In the genomic region with DNA sequence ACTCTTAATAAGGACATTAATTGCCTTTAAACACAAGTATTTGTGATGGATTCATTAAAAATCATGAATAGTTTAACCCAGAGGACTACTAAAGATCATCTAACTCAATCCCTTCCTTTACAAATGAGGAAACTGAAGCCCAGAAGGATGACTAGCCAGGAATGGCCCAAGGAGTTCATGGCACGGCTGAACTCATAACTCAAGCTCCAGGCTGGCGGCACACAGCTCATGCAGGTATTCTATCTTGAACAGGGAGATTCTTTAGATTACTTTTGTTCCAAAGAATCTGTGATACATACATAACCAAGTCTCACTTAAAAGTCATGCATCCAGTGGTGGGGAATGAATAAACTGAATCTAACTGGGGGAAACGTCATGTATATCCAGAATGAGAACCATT, we compare ENCODE assay signal across 31 cellular contexts.
"Had no signal": no experiment of that assay in that cellular context is flagged by ENCODE, and none has a peak within 500 bp of the region (broad histone marks: within the 10 kb centered on the region; RNA-seq: fewer than 3 reads in every experiment).

No MANE protein-coding gene starts in this region.

- H3K36me3 ChIP-seq: esophagus muscularis mucosa, gastroesophageal sphincter, WERI-Rb-1 had no signal

- ATAC-seq: activated CD4-positive, CD25-positive, alpha-beta regulatory T cell treated with anti-CD3 and anti-CD28 coated beads, Interleukin-2, amount 50 U/mL, for 24 hours; activated CD8-positive, alpha-beta memory T cell treated with anti-CD3 and anti-CD28 coated beads, Interleukin-2, amount 10 ng/mL, durations not matched to agents 7 days and 5 days; activated CD8-positive, alpha-beta T cell treated with anti-CD3 and anti-CD28 coated beads, Interleukin-2, amount 10 ng/mL, durations not matched to agents 7 days and 5 days; body of pancreas; effector memory CD8-positive, alpha-beta T cell; foreskin keratinocyte; gastroesophageal sphincter; T-helper 17 cell had no signal

- H3K4me1 ChIP-seq: body of pancreas, esophagus muscularis mucosa, foreskin keratinocyte, gastroesophageal sphincter had no signal

- H3K9me3 ChIP-seq: body of pancreas, esophagus muscularis mucosa, gastroesophageal sphincter had no signal

- H3K4me1 Mint-ChIP-seq: activated B cell treated with CpG ODN at 0.5 μM for 24 hours; activated CD4-positive, alpha-beta T cell treated with anti-CD3 and anti-CD28 coated beads, Interleukin-2, amount 10 ng/mL, durations not matched to agents 24 days and 14 days; activated CD8-positive, alpha-beta memory T cell treated with anti-CD3 and anti-CD28 coated beads, Interleukin-2, amount 10 ng/mL, durations not matched to agents 7 days and 5 days; activated naive CD4-positive, alpha-beta T cell treated with anti-CD3 and anti-CD28 coated beads, Interleukin-2, amount 10 ng/mL, durations not matched to agents 7 days and 5 days; T-helper 17 cell had no signal

- H3K27ac Mint-ChIP-seq: activated B cell treated with CpG ODN at 0.5 μM for 24 hours; activated CD4-positive, alpha-beta memory T cell treated with anti-CD3 and anti-CD28 coated beads for 36 hours; activated CD4-positive, alpha-beta T cell treated with anti-CD3 and anti-CD28 coated beads, Interleukin-2, amount 10 ng/mL, durations not matched to agents 24 days and 14 days; activated CD8-positive, alpha-beta memory T cell treated with anti-CD3 and anti-CD28 coated beads, Interleukin-2, amount 10 ng/mL, durations not matched to agents 7 days and 5 days; activated CD8-positive, alpha-beta T cell treated with anti-CD3 and anti-CD28 coated beads, Interleukin-2, amount 10 ng/mL, durations not matched to agents 7 days and 5 days; activated naive CD4-positive, alpha-beta T cell treated with anti-CD3 and anti-CD28 coated beads, Interleukin-2, amount 10 ng/mL, durations not matched to agents 7 days and 5 days; activated naive CD8-positive, alpha-beta T cell; activated T-helper 1 cell treated with anti-CD3 and anti-CD28 coated beads, Interleukin-12 subunit alpha, Interleukin-12 subunit beta, Interleukin-2, Interleukin-4 antibody, amounts not matched to agents 30 ng/mL and 10 ng/mL and 1 ng/mL, durations not matched to agents 14 hours and 24 hours and 36 hours; effector memory CD8-positive, alpha-beta T cell; T-helper 17 cell; T-helper 2 cell treated with Interferon-gamma antibody and Interleukin-4, amounts not matched to agents 5 μg/mL and 100 μg/mL, for 36 hours had no signal

- H3K36me3 Mint-ChIP-seq: activated CD4-positive, alpha-beta memory T cell treated with anti-CD3 and anti-CD28 coated beads for 36 hours; activated CD8-positive, alpha-beta memory T cell treated with anti-CD3 and anti-CD28 coated beads, Interleukin-2, amount 10 ng/mL, durations not matched to agents 7 days and 5 days; activated naive CD4-positive, alpha-beta T cell treated with anti-CD3 and anti-CD28 coated beads, Interleukin-2, amount 10 ng/mL, durations not matched to agents 7 days and 5 days; activated naive CD8-positive, alpha-beta T cell had no signal

- H3K4me3 Mint-ChIP-seq: activated B cell treated with CpG ODN at 0.5 μM for 24 hours; activated CD4-positive, alpha-beta memory T cell treated with anti-CD3 and anti-CD28 coated beads for 36 hours; activated CD4-positive, alpha-beta T cell treated with anti-CD3 and anti-CD28 coated beads, Interleukin-2, amount 10 ng/mL, durations not matched to agents 24 days and 14 days; activated CD8-positive, alpha-beta memory T cell treated with anti-CD3 and anti-CD28 coated beads, Interleukin-2, amount 10 ng/mL, durations not matched to agents 7 days and 5 days; activated CD8-positive, alpha-beta T cell treated with anti-CD3 and anti-CD28 coated beads, Interleukin-2, amount 10 ng/mL, durations not matched to agents 7 days and 5 days; activated naive CD4-positive, alpha-beta T cell treated with anti-CD3 and anti-CD28 coated beads, Interleukin-2, amount 10 ng/mL, durations not matched to agents 7 days and 5 days; activated naive CD8-positive, alpha-beta T cell; activated T-helper 1 cell treated with anti-CD3 and anti-CD28 coated beads, Interleukin-12 subunit alpha, Interleukin-12 subunit beta, Interleukin-2, Interleukin-4 antibody, amounts not matched to agents 30 ng/mL and 10 ng/mL and 1 ng/mL, durations not matched to agents 14 hours and 24 hours and 36 hours; effector memory CD8-positive, alpha-beta T cell; T-helper 17 cell; T-helper 2 cell treated with Interferon-gamma antibody and Interleukin-4, amounts not matched to agents 5 μg/mL and 100 μg/mL, for 36 hours had no signal

- H3K4me3 ChIP-seq: body of pancreas, esophagus muscularis mucosa, gastroesophageal sphincter had no signal

- H3K27me3 ChIP-seq: body of pancreas, esophagus muscularis mucosa, foreskin keratinocyte, gastroesophageal sphincter had no signal

- H3K27me3 Mint-ChIP-seq: activated B cell treated with CpG ODN at 0.5 μM for 24 hours; activated CD4-positive, alpha-beta memory T cell treated with anti-CD3 and anti-CD28 coated beads for 36 hours; activated CD4-positive, alpha-beta T cell treated with anti-CD3 and anti-CD28 coated beads, Interleukin-2, amount 10 ng/mL, durations not matched to agents 24 days and 14 days; activated CD8-positive, alpha-beta memory T cell treated with anti-CD3 and anti-CD28 coated beads, Interleukin-2, amount 10 ng/mL, durations not matched to agents 7 days and 5 days; activated naive CD4-positive, alpha-beta T cell treated with anti-CD3 and anti-CD28 coated beads, Interleukin-2, amount 10 ng/mL, durations not matched to agents 7 days and 5 days; activated naive CD8-positive, alpha-beta T cell; effector memory CD8-positive, alpha-beta T cell; T-helper 17 cell had no signal

- H3K27ac ChIP-seq: body of pancreas, esophagus muscularis mucosa, foreskin keratinocyte, gastroesophageal sphincter, WERI-Rb-1 had no signal

- DNase-seq: activated B cell treated with CpG ODN at 0.5 μM for 24 hours; activated CD4-positive, alpha-beta memory T cell treated with anti-CD3 and anti-CD28 coated beads for 36 hours; activated CD4-positive, alpha-beta T cell treated with anti-CD3 and anti-CD28 coated beads, Interleukin-2, amount 10 ng/mL, durations not matched to agents 24 days and 14 days; activated CD8-positive, alpha-beta memory T cell treated with anti-CD3 and anti-CD28 coated beads, Interleukin-2, amount 10 ng/mL, durations not matched to agents 7 days and 5 days; activated CD8-positive, alpha-beta memory T cell treated with anti-CD3 and anti-CD28 coated beads, Interleukin-2, amount 50 U/mL, for 4 hours; activated CD8-positive, alpha-beta T cell treated with anti-CD3 and anti-CD28 coated beads, Interleukin-2, amount 10 ng/mL, durations not matched to agents 7 days and 5 days; activated gamma-delta T cell; activated naive CD4-positive, alpha-beta T cell; activated naive CD4-positive, alpha-beta T cell treated with anti-CD3 and anti-CD28 coated beads, Interleukin-2, amount 10 ng/mL, durations not matched to agents 7 days and 5 days; activated T-cell treated with anti-CD3 and anti-CD28 coated beads, Interleukin-2, amount 50 U/mL, for 1 hour; activated T-cell treated with anti-CD3 and anti-CD28 coated beads, Interleukin-2, amount 50 U/mL, for 48 hours; amygdala; aorta; body of pancreas; caudate nucleus; cortex of kidney; dermis blood vessel endothelial cell; effector CD4-positive, alpha-beta T cell; effector memory CD8-positive, alpha-beta T cell; erythroblast; foreskin keratinocyte; T-helper 1 cell; T-helper 17 cell; T1000; WERI-Rb-1 had no signal
